8 cellular contexts compared by ENCODE assay signal in the genomic region with DNA sequence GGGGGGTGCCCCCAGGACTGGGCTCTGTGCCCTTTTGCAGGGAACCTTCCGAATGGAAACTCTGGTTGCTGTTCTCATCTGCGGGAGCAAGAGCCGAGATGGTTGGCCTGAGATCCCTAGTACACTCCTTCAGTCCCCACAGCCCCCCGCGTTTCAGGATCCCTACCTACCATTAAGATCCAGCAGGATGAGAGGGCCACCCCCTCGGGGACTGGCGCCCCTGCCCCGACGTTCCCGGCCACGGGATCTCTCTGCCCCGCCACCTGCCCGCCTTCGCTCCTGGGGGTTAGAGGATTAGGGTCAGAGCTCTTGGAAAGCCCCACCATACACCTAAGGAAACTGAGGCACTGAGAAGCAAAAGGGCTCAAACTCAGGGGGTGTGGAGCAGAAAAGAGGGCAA. TPM values are rescaled to one million over a fixed set of nuclear protein-coding genes. Genes with fewer than 3 reads are reported as not detected.
DNase-seq lines count a peak whose midpoint lies in the region; ATAC-seq and TF ChIP-seq lines count a peak whose summit lies in the region.

No MANE protein-coding gene starts in this region.

- peaks cover 13% of the 10 kb centered on the region for H3K27me3 ChIP-seq in iPS-18a (ENCODE audit: control insufficient read depth, insufficient read depth, low read length)
- no peaks in the 10 kb centered on the region for H3K27me3 ChIP-seq in stomach
- no peaks in the 10 kb centered on the region for H3K27me3 ChIP-seq in Peyer's patch

- peak overlapping the region; percentile 94 for H3K4me3 Mint-ChIP-seq in activated CD4-positive, alpha-beta T cell treated with anti-CD3 and anti-CD28 coated beads, Interleukin-2, amount 10 ng/mL, durations not matched to agents 24 days and 14 days
- peak overlapping the region; percentile 92 for H3K4me3 Mint-ChIP-seq in activated T-helper 1 cell treated with anti-CD3 and anti-CD28 coated beads, Interleukin-12 subunit alpha, Interleukin-12 subunit beta, Interleukin-2, Interleukin-4 antibody, amounts not matched to agents 30 ng/mL and 10 ng/mL and 1 ng/mL, durations not matched to agents 14 hours and 24 hours and 36 hours

- intact Hi-C loops in activated CD4-positive, alpha-beta T cell treated with anti-CD3 and anti-CD28 coated beads, Interleukin-2, amount 10 ng/mL, durations not matched to agents 24 days and 14 days (cut with micrococcal nuclease), result loop anchor here (5.0 kb wide), 1 partner anchor 130 kb away; a partner anchor contains a TSS
- intact Hi-C loops in activated T-helper 1 cell treated with anti-CD3 and anti-CD28 coated beads, Interleukin-12 subunit alpha, Interleukin-12 subunit beta, Interleukin-2, Interleukin-4 antibody, amounts not matched to agents 30 ng/mL and 10 ng/mL and 1 ng/mL, durations not matched to agents 14 hours and 24 hours and 36 hours (cut with micrococcal nuclease), result no loop called here
- intact Hi-C loops in stomach (cut with DNase I; ENCODE audit: low total_unique reads), result loop anchor here (10.0 kb wide), 1 partner anchor 48 kb away; no protein-coding TSS in a partner anchor

- no peak for TF ChIP-seq EP300 in stomach (IDR thresholded peaks at IDR 0.05)

- no peak for ATAC-seq in HG02759 (IDR thresholded peaks at IDR 0.05; ENCODE audit: unreplicated experiment)

- no peak for DNase-seq in activated CD4-positive, alpha-beta T cell treated with anti-CD3 and anti-CD28 coated beads, Interleukin-2, amount 10 ng/mL, durations not matched to agents 24 days and 14 days
- no peak for DNase-seq in activated CD4-positive, alpha-beta T cell treated with anti-CD3 and anti-CD28 coated beads, Interleukin-2, amount 50 U/mL, for 48 hours
- no peak for DNase-seq in activated T-helper 1 cell treated with anti-CD3 and anti-CD28 coated beads, Interleukin-12 subunit alpha, Interleukin-12 subunit beta, Interleukin-2, Interleukin-4 antibody, amounts not matched to agents 30 ng/mL and 10 ng/mL and 1 ng/mL, durations not matched to agents 14 hours and 24 hours and 36 hours (ENCODE audit: low spot score)
- no peak for DNase-seq in stomach
- DNase-seq in COLO829 (ENCODE audit: low spot score), result no peak
- DNase-seq in Peyer's patch, result no peak

- H3K4me1 ChIP-seq in iPS-18a (ENCODE audit: control insufficient read depth, low read depth, low read length) (peaks cover 11% of the 10 kb centered on the region), stomach (peaks cover 43 to 56% (median 51%) of the 10 kb centered on the region in 4 donors), Peyer's patch (peaks cover 5 to 29% (median 13%) of the 10 kb centered on the region in 4 donors)

- H3K9me3 Mint-ChIP-seq in activated CD4-positive, alpha-beta T cell treated with anti-CD3 and anti-CD28 coated beads, Interleukin-2, amount 10 ng/mL, durations not matched to agents 24 days and 14 days, result no peaks in the 10 kb centered on the region
- no peaks in the 10 kb centered on the region for H3K9me3 Mint-ChIP-seq in activated T-helper 1 cell treated with anti-CD3 and anti-CD28 coated beads, Interleukin-12 subunit alpha, Interleukin-12 subunit beta, Interleukin-2, Interleukin-4 antibody, amounts not matched to agents 30 ng/mL and 10 ng/mL and 1 ng/mL, durations not matched to agents 14 hours and 24 hours and 36 hours

- no peak overlapping the region for H3K9ac ChIP-seq in iPS-18a (ENCODE audit: low read length)

- 79 to 87% (median 82%) methylated on average over 10 to 14 of the region's 14 CpGs for WGBS in stomach, 5 donors

- peak overlapping the region; percentile 79 for H3K4me3 ChIP-seq in iPS-18a (ENCODE audit: low read length)
- peak overlapping the region; percentile 61 to 80 (median 74) for H3K4me3 ChIP-seq in stomach
- H3K4me3 ChIP-seq in Peyer's patch, result peak overlapping the region in 2 of 4 donors; percentile 66 to 93

- peaks cover 6% of the 10 kb centered on the region for H3K36me3 ChIP-seq in iPS-18a (ENCODE audit: control insufficient read depth, low read depth, low read length)
- H3K36me3 ChIP-seq in stomach, result peaks cover 16 to 43% (median 42%) of the 10 kb centered on the region in 4 donors
- peaks cover 0 to 38% (median 0%) of the 10 kb centered on the region in 3 donors for H3K36me3 ChIP-seq in Peyer's patch

- H3K27me3 Mint-ChIP-seq in activated CD4-positive, alpha-beta T cell treated with anti-CD3 and anti-CD28 coated beads, Interleukin-2, amount 10 ng/mL, durations not matched to agents 24 days and 14 days, result no peaks in the 10 kb centered on the region
- H3K27me3 Mint-ChIP-seq in activated T-helper 1 cell treated with anti-CD3 and anti-CD28 coated beads, Interleukin-12 subunit alpha, Interleukin-12 subunit beta, Interleukin-2, Interleukin-4 antibody, amounts not matched to agents 30 ng/mL and 10 ng/mL and 1 ng/mL, durations not matched to agents 14 hours and 24 hours and 36 hours (ENCODE audit: insufficient read depth), result no peaks in the 10 kb centered on the region

- no peak for TF ChIP-seq POLR2A in stomach (IDR thresholded peaks at IDR 0.05)
- TF ChIP-seq POLR2A in Peyer's patch (IDR thresholded peaks at IDR 0.05), result no peak

- TF ChIP-seq CTCF in stomach (IDR thresholded peaks at IDR 0.05), result no peak
- TF ChIP-seq CTCF in Peyer's patch (IDR thresholded peaks at IDR 0.05), result no peak

- peak overlapping the region; percentile 89 for H3K27ac Mint-ChIP-seq in activated CD4-positive, alpha-beta T cell treated with anti-CD3 and anti-CD28 coated beads, Interleukin-2, amount 10 ng/mL, durations not matched to agents 24 days and 14 days
- H3K27ac Mint-ChIP-seq in activated T-helper 1 cell treated with anti-CD3 and anti-CD28 coated beads, Interleukin-12 subunit alpha, Interleukin-12 subunit beta, Interleukin-2, Interleukin-4 antibody, amounts not matched to agents 30 ng/mL and 10 ng/mL and 1 ng/mL, durations not matched to agents 14 hours and 24 hours and 36 hours, result peak overlapping the region; percentile 75

- no peaks in the 10 kb centered on the region for H3K9me3 ChIP-seq in iPS-18a (ENCODE audit: control insufficient read depth, low read depth, low read length)
- H3K9me3 ChIP-seq in stomach, result no peaks in the 10 kb centered on the region
- no peaks in the 10 kb centered on the region for H3K9me3 ChIP-seq in Peyer's patch

- H3K4me1 Mint-ChIP-seq in activated CD4-positive, alpha-beta T cell treated with anti-CD3 and anti-CD28 coated beads, Interleukin-2, amount 10 ng/mL, durations not matched to agents 24 days and 14 days, result peaks cover 37% of the 10 kb centered on the region
- H3K4me1 Mint-ChIP-seq in activated T-helper 1 cell treated with anti-CD3 and anti-CD28 coated beads, Interleukin-12 subunit alpha, Interleukin-12 subunit beta, Interleukin-2, Interleukin-4 antibody, amounts not matched to agents 30 ng/mL and 10 ng/mL and 1 ng/mL, durations not matched to agents 14 hours and 24 hours and 36 hours (ENCODE audit: low read depth), result peaks cover 39% of the 10 kb centered on the region

- H3K27ac ChIP-seq in iPS-18a (ENCODE audit: low read length) (no peak overlapping the region), stomach (peak overlapping the region in 4 of 5 donors; percentile 91 to 99 (median 96)), Peyer's patch (peak overlapping the region in 1 of 4 donors; percentile 96)

- peaks cover 16% of the 10 kb centered on the region for H3K36me3 Mint-ChIP-seq in activated CD4-positive, alpha-beta T cell treated with anti-CD3 and anti-CD28 coated beads, Interleukin-2, amount 10 ng/mL, durations not matched to agents 24 days and 14 days (ENCODE audit: low read depth)
- peaks cover 13% of the 10 kb centered on the region for H3K36me3 Mint-ChIP-seq in activated T-helper 1 cell treated with anti-CD3 and anti-CD28 coated beads, Interleukin-12 subunit alpha, Interleukin-12 subunit beta, Interleukin-2, Interleukin-4 antibody, amounts not matched to agents 30 ng/mL and 10 ng/mL and 1 ng/mL, durations not matched to agents 14 hours and 24 hours and 36 hours (ENCODE audit: low read depth)

RNA-seq across cellular contexts. Expression of a gene that starts 1.2 kb away (rescaled TPM):
- 23.9 and 24.5 TPM in 2 replicates for total RNA-seq in activated CD4-positive, alpha-beta T cell treated with anti-CD3 and anti-CD28 coated beads, Interleukin-2, amount 10 ng/mL, durations not matched to agents 24 days and 14 days
- total RNA-seq in activated T-helper 1 cell treated with anti-CD3 and anti-CD28 coated beads, Interleukin-12 subunit alpha, Interleukin-12 subunit beta, Interleukin-2, Interleukin-4 antibody, amounts not matched to agents 30 ng/mL and 10 ng/mL and 1 ng/mL, durations not matched to agents 14 hours and 24 hours and 36 hours, result 23.1 and 25.3 TPM in 2 replicates
- 10 to 100 TPM; 12.2 to 44.6 (median 21.6) TPM for total RNA-seq in stomach
- polyA plus RNA-seq in stomach, result 10 to 100 TPM; 39.5 to 58.2 (median 48.4) TPM
- 10 to 100 TPM; 12.1 to 23.9 (median 17.8) TPM for total RNA-seq in Peyer's patch

RNA-seq across cellular contexts. Expression of a gene that starts 3.7 kb away (rescaled TPM):
- total RNA-seq in activated CD4-positive, alpha-beta T cell treated with anti-CD3 and anti-CD28 coated beads, Interleukin-2, amount 10 ng/mL, durations not matched to agents 24 days and 14 days, result 0.17 and 0.33 TPM in 2 replicates
- 0.23 and 0.29 TPM in 2 replicates for total RNA-seq in activated T-helper 1 cell treated with anti-CD3 and anti-CD28 coated beads, Interleukin-12 subunit alpha, Interleukin-12 subunit beta, Interleukin-2, Interleukin-4 antibody, amounts not matched to agents 30 ng/mL and 10 ng/mL and 1 ng/mL, durations not matched to agents 14 hours and 24 hours and 36 hours
- total RNA-seq in stomach, result 1 to 10 TPM in 1 of 5 donors, under 1 TPM in 2, not detected in 2; 0.29 to 2.3 (median 0.55) TPM
- polyA plus RNA-seq in stomach, result 1 to 10 TPM; 2.1 to 4.5 (median 2.9) TPM
- 1 to 10 TPM in 1 of 4 donors, not detected in 3; 1.2 TPM for total RNA-seq in Peyer's patch

RNA-seq across cellular contexts. Expression of a gene that starts 30.7 kb away (rescaled TPM):
- total RNA-seq in activated CD4-positive, alpha-beta T cell treated with anti-CD3 and anti-CD28 coated beads, Interleukin-2, amount 10 ng/mL, durations not matched to agents 24 days and 14 days, result 35.9 and 36.5 TPM in 2 replicates
- total RNA-seq in activated T-helper 1 cell treated with anti-CD3 and anti-CD28 coated beads, Interleukin-12 subunit alpha, Interleukin-12 subunit beta, Interleukin-2, Interleukin-4 antibody, amounts not matched to agents 30 ng/mL and 10 ng/mL and 1 ng/mL, durations not matched to agents 14 hours and 24 hours and 36 hours, result 32.7 and 33.2 TPM in 2 replicates
- total RNA-seq in stomach (100 to 1,000 TPM in 1 of 5 donors, 10 to 100 TPM in 1, 1 to 10 TPM in 3; 6.7 to 252 (median 9.7) TPM), Peyer's patch (10 to 100 TPM; 25.0 to 51.2 (median 47.9) TPM)
- 10 to 100 TPM in 1 of 3 donors, 1 to 10 TPM in 2; 5.8 to 12.7 (median 8.2) TPM for polyA plus RNA-seq in stomach

RNA-seq across cellular contexts. Expression of a gene that starts 56.2 kb away (rescaled TPM):
- 11.8 and 12.7 TPM in 2 replicates for total RNA-seq in activated CD4-positive, alpha-beta T cell treated with anti-CD3 and anti-CD28 coated beads, Interleukin-2, amount 10 ng/mL, durations not matched to agents 24 days and 14 days
- 11.1 and 11.5 TPM in 2 replicates for total RNA-seq in activated T-helper 1 cell treated with anti-CD3 and anti-CD28 coated beads, Interleukin-12 subunit alpha, Interleukin-12 subunit beta, Interleukin-2, Interleukin-4 antibody, amounts not matched to agents 30 ng/mL and 10 ng/mL and 1 ng/mL, durations not matched to agents 14 hours and 24 hours and 36 hours
- total RNA-seq in stomach (10 to 100 TPM in 2 of 5 donors, 1 to 10 TPM in 2, not detected in 1; 6.7 to 14.0 (median 11.2) TPM), Peyer's patch (10 to 100 TPM; 10.7 to 25.0 (median 20.3) TPM)
- polyA plus RNA-seq in stomach, result 10 to 100 TPM in 2 of 3 donors, 1 to 10 TPM in 1; 7.8 to 26.0 (median 10.5) TPM
